10 cellular contexts compared by ENCODE assay signal in genomic region chr7:50793947-50794570, GRCh38. TPM values are rescaled to one million over a fixed set of nuclear protein-coding genes. Genes with fewer than 3 reads are reported as not detected.
DNase-seq lines count a peak whose midpoint lies in the region; ATAC-seq, FAIRE-seq and TF ChIP-seq lines count a peak whose summit lies in the region.
"Had no signal": no experiment of that assay in that cellular context is flagged by ENCODE, and none has a peak within 500 bp of the region (broad histone marks: within the 10 kb centered on the region; RNA-seq: fewer than 3 reads in every experiment).

No MANE protein-coding gene starts in this region.

- no peak for DNase-seq in HFFc6
- no peak for DNase-seq in astrocyte (ENCODE audit: low read depth)
- no peak for DNase-seq in smooth muscle cell (lab: John Stamatoyannopoulos, UW; ENCODE audit: unreplicated experiment)
- no peak for DNase-seq in substantia nigra (lab: John Stamatoyannopoulos, UW)
- no peak for DNase-seq in amniotic stem cell (lab: John Stamatoyannopoulos, UW)
- DNase-seq in activated naive CD4-positive, alpha-beta T cell treated with anti-CD3 and anti-CD28 coated beads, Interleukin-2, amount 50 U/mL, for 72 hours (ENCODE audit: low spot score in 2 of 2) = no peak

- H3K9me3 Mint-ChIP-seq in HFFc6 (peaks cover 5% of the 10 kb centered on the region), astrocyte (ENCODE audit: unreplicated experiment) (peaks cover 6% of the 10 kb centered on the region)
- peaks cover 3 to 4% of the 10 kb centered on the region in 2 donors for H3K9me3 Mint-ChIP-seq in activated naive CD4-positive, alpha-beta T cell treated with anti-CD3 and anti-CD28 coated beads, Interleukin-2, amount 50 U/mL, for 72 hours

- no peaks in the 10 kb centered on the region for H3K36me3 ChIP-seq in astrocyte (ENCODE audit: insufficient read depth, low read length)
- H3K36me3 ChIP-seq in iPS-18a (ENCODE audit: control insufficient read depth, low read depth, low read length) = no peaks in the 10 kb centered on the region
- H3K36me3 ChIP-seq in smooth muscle cell (ENCODE audit: low read depth) = no peaks in the 10 kb centered on the region

- H3K27ac Mint-ChIP-seq in HFFc6 (no peak overlapping the region), astrocyte (ENCODE audit: unreplicated experiment) (peak overlapping the region; percentile 77)
- no peak overlapping the region for H3K27ac Mint-ChIP-seq in activated naive CD4-positive, alpha-beta T cell treated with anti-CD3 and anti-CD28 coated beads, Interleukin-2, amount 50 U/mL, for 72 hours

- H3K27ac ChIP-seq in astrocyte (ENCODE audit: low read depth, low read length) = peak overlapping the region; percentile 36
- no peak overlapping the region for H3K27ac ChIP-seq in iPS-18a (ENCODE audit: low read length)
- H3K27ac ChIP-seq in smooth muscle cell (ENCODE audit: low read depth) = peak overlapping the region; percentile 17
- no peak overlapping the region for H3K27ac ChIP-seq in substantia nigra (ENCODE audit: low read depth, low read length, poor library complexity, severe bottlenecking)
- H3K27ac ChIP-seq: KMS-11 had no signal

- peaks cover 18% of the 10 kb centered on the region for H3F3A ChIP-seq in smooth muscle cell (ENCODE audit: low read depth)

- peak overlapping the region; percentile 70 for H2AFZ ChIP-seq in astrocyte (ENCODE audit: low read depth, low read length)
- peak overlapping the region; percentile 91 for H2AFZ ChIP-seq in smooth muscle cell (ENCODE audit: low read depth)

- H3K4me2 ChIP-seq in astrocyte (ENCODE audit: low read length) = peak overlapping the region; percentile 82
- H3K4me2 ChIP-seq in smooth muscle cell = peak overlapping the region; percentile 86
- H3K4me2 ChIP-seq: KMS-11 had no signal

- H3K4me1 ChIP-seq in astrocyte (ENCODE audit: insufficient read depth, low read length) (peaks cover 21% of the 10 kb centered on the region), iPS-18a (ENCODE audit: control insufficient read depth, low read depth, low read length) (peaks cover 20% of the 10 kb centered on the region), smooth muscle cell (ENCODE audit: low read depth) (peaks cover 29% of the 10 kb centered on the region)

- peak overlapping the region; percentile 64 for H3K4me3 ChIP-seq in astrocyte (ENCODE audit: insufficient read depth, low read depth, low read length)
- H3K4me3 ChIP-seq in iPS-18a (ENCODE audit: low read length) = peak overlapping the region; percentile 54
- H3K4me3 ChIP-seq in smooth muscle cell = peak overlapping the region; percentile 67

- H3K9me3 ChIP-seq in astrocyte (ENCODE audit: insufficient read depth, low read depth, low read length) (no peaks in the 10 kb centered on the region), iPS-18a (ENCODE audit: control insufficient read depth, low read depth, low read length) (no peaks in the 10 kb centered on the region), smooth muscle cell (replicated peaks; ENCODE audit: low read depth) (no peaks in the 10 kb centered on the region)

- WGBS in smooth muscle cell (ENCODE audit: low lambda C conversion rate) = 49% methylated on average over 18 of the region's 18 CpGs

- peaks cover 6% of the 10 kb centered on the region for H3K27me3 Mint-ChIP-seq in HFFc6 (ENCODE audit: insufficient read depth)
- no peaks in the 10 kb centered on the region for H3K27me3 Mint-ChIP-seq in astrocyte (ENCODE audit: low read depth, unreplicated experiment)

- TF ChIP-seq CTCF in HFFc6 (IDR thresholded peaks at IDR 0.05) (no peak), astrocyte (IDR thresholded peaks at IDR 0.05; ENCODE audit: insufficient read depth, low read depth, low read length) (no peak), smooth muscle cell (IDR thresholded peaks at IDR 0.05; ENCODE audit: borderline replicate concordance, insufficient read depth, poor library complexity, severe bottlenecking) (no peak)

- peaks cover 35% of the 10 kb centered on the region for H3K79me2 ChIP-seq in astrocyte (ENCODE audit: insufficient read depth, low read length)
- peaks cover 28% of the 10 kb centered on the region for H3K79me2 ChIP-seq in smooth muscle cell (ENCODE audit: low read depth)

- H4K20me1 ChIP-seq in astrocyte (ENCODE audit: insufficient read depth, low read length) = peaks cover 33% of the 10 kb centered on the region
- peaks cover 27% of the 10 kb centered on the region for H4K20me1 ChIP-seq in smooth muscle cell (ENCODE audit: low read depth)

- FAIRE-seq in astrocyte (lab: Jason Lieb, UNC) = no peak
- FAIRE-seq: TTC549 had no signal

- peaks cover 9% of the 10 kb centered on the region for H3K36me3 Mint-ChIP-seq in HFFc6 (ENCODE audit: low read depth)
- H3K36me3 Mint-ChIP-seq in astrocyte (ENCODE audit: low read depth, unreplicated experiment) = peaks cover 3% of the 10 kb centered on the region
- peaks cover 0 to 17% of the 10 kb centered on the region in 2 donors for H3K36me3 Mint-ChIP-seq in activated naive CD4-positive, alpha-beta T cell treated with anti-CD3 and anti-CD28 coated beads, Interleukin-2, amount 50 U/mL, for 72 hours

- peak overlapping the region; percentile 81 for H3K9ac ChIP-seq in astrocyte (ENCODE audit: low read length)
- H3K9ac ChIP-seq in iPS-18a (ENCODE audit: low read length) = peak overlapping the region; percentile 53
- peak overlapping the region; percentile 37 for H3K9ac ChIP-seq in smooth muscle cell (ENCODE audit: low read depth)
- H3K9ac ChIP-seq: KMS-11 had no signal

- H3K27me3 ChIP-seq in astrocyte (ENCODE audit: insufficient read depth, low read length) (no peaks in the 10 kb centered on the region), iPS-18a (ENCODE audit: control insufficient read depth, insufficient read depth, low read length) (peaks cover 44% of the 10 kb centered on the region), smooth muscle cell (ENCODE audit: low read depth) (no peaks in the 10 kb centered on the region)

- ATAC-seq in HG03442 (IDR thresholded peaks at IDR 0.05; ENCODE audit: unreplicated experiment) = no peak
- no peak for ATAC-seq in activated naive CD4-positive, alpha-beta T cell treated with anti-CD3 and anti-CD28 coated beads, Interleukin-2, amount 50 U/mL, for 72 hours

- H3K4me3 Mint-ChIP-seq in HFFc6 (peak overlapping the region; percentile 61), astrocyte (ENCODE audit: unreplicated experiment) (peak overlapping the region; percentile 78)

- H3K4me1 Mint-ChIP-seq in HFFc6 (ENCODE audit: low read depth) = peaks cover 21% of the 10 kb centered on the region
- H3K4me1 Mint-ChIP-seq in astrocyte (ENCODE audit: low read depth, unreplicated experiment) = peaks cover 31% of the 10 kb centered on the region

RNA-seq across cellular contexts. Expression of gene GRB10, which starts 11.4 kb away (rescaled TPM):
- total RNA-seq in HFFc6 (2021; fragmentation: NEBNext Ultra II Directional; extraction: Animal tissue kit (Norgen Biotek cat#: 25700)) = 10 to 100 TPM; 13.6 to 17.8 (median 14.8) TPM
- total RNA-seq in astrocyte = 81.9 and 83.8 TPM in 2 replicates
- total RNA-seq in smooth muscle cell = 16.2 and 20.1 TPM in 2 replicates
- 17.7 and 18.0 TPM in 2 replicates for polyA plus RNA-seq in smooth muscle cell
- 1 to 10 TPM; 2.6 to 6.6 TPM for total RNA-seq in activated naive CD4-positive, alpha-beta T cell treated with anti-CD3 and anti-CD28 coated beads, Interleukin-2, amount 50 U/mL, for 72 hours

Comparison
In these comparisons a context has a peak if more than half of its experiments do, and no peak if none do; other contexts are left out.
1. H3K27ac ChIP-seq: peak in astrocyte (single experiment) and smooth muscle cell (single experiment); none in iPS-18a (single experiment) and substantia nigra (single experiment).
2. Peak in every context shown above with its lines, with median percentiles within 50 percentile points of each other: H3K4me3 ChIP-seq and H3K9ac ChIP-seq.